14 cellular contexts compared by ENCODE assay signal in the genomic region with DNA sequence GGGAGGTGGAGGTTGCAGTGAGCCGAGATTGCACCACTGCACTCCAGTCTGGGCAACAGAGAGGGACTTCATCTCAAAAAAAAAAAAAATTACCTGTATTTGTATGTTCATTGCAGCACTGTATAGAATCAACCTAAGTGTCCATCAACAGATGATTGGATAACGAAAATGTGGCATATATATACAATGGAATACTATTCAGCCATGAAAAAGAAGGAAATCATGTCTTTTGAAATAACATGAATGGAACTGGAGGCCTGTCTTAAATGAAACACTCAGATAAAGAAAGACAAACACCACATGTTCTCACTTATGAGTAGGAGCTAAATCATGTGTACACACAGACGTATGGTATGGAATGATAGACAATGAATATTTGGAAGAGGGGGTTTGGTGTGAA.
"Had no signal": no experiment of that assay in that cellular context is flagged by ENCODE, and none has a peak within 500 bp of the region (broad histone marks: within the 10 kb centered on the region; RNA-seq: fewer than 3 reads in every experiment).

No MANE protein-coding gene starts in this region.

- H3K4me3 ChIP-seq: dorsolateral prefrontal cortex, right lobe of liver had no signal

- H3K27me3 ChIP-seq: dorsolateral prefrontal cortex, right lobe of liver had no signal

- H3K4me3 Mint-ChIP-seq: activated CD4-positive, alpha-beta memory T cell treated with anti-CD3 and anti-CD28 coated beads for 36 hours; activated T-cell treated with anti-CD3 and anti-CD28 coated beads, Interleukin-2, amount 50 U/mL, for 4 hours; endodermal cell; nephron progenitor cell had no signal

- ATAC-seq: activated naive CD4-positive, alpha-beta T cell treated with anti-CD3 and anti-CD28 coated beads, Interleukin-2, amount 50 U/mL, for 72 hours; activated T-cell treated with anti-CD3 and anti-CD28 coated beads, Interleukin-2, amount 50 U/mL, for 4 hours; right lobe of liver had no signal

- H3K36me3 ChIP-seq: right lobe of liver had no signal

- H3K9me3 Mint-ChIP-seq: activated CD4-positive, alpha-beta memory T cell treated with anti-CD3 and anti-CD28 coated beads for 36 hours; activated naive CD4-positive, alpha-beta T cell treated with anti-CD3 and anti-CD28 coated beads, Interleukin-2, amount 50 U/mL, for 72 hours; activated T-cell treated with anti-CD3 and anti-CD28 coated beads, Interleukin-2, amount 50 U/mL, for 4 hours; endodermal cell; nephron progenitor cell had no signal

- H3K4me1 ChIP-seq: right lobe of liver had no signal

- DNase-seq: activated CD4-positive, alpha-beta memory T cell treated with anti-CD3 and anti-CD28 coated beads for 36 hours; activated effector memory CD4-positive, alpha-beta T cell treated with Interleukin-2 at 50 U/mL for 16 hours; activated T-cell treated with anti-CD3 and anti-CD28 coated beads, Interleukin-2, amount 50 U/mL, for 4 hours; dorsolateral prefrontal cortex; endodermal cell; erythroblast; glutamatergic neuron; hypothalamus; nephron progenitor cell; occipital lobe; right lobe of liver; stimulated activated CD4-positive, alpha-beta T cell treated with anti-CD3 and anti-CD28 coated beads, Interleukin-1b, Interleukin-23, amount 100 ng/mL, for 48 hours had no signal

- H3K9me3 ChIP-seq: right lobe of liver had no signal

- H3K36me3 Mint-ChIP-seq: activated CD4-positive, alpha-beta memory T cell treated with anti-CD3 and anti-CD28 coated beads for 36 hours; activated naive CD4-positive, alpha-beta T cell treated with anti-CD3 and anti-CD28 coated beads, Interleukin-2, amount 50 U/mL, for 72 hours had no signal

- H3K27ac ChIP-seq: right lobe of liver, VCaP had no signal

- H3K27me3 Mint-ChIP-seq: activated CD4-positive, alpha-beta memory T cell treated with anti-CD3 and anti-CD28 coated beads for 36 hours had no signal

- H3K4me1 Mint-ChIP-seq: endodermal cell had no signal

- H3K27ac Mint-ChIP-seq: activated CD4-positive, alpha-beta memory T cell treated with anti-CD3 and anti-CD28 coated beads for 36 hours; activated naive CD4-positive, alpha-beta T cell treated with anti-CD3 and anti-CD28 coated beads, Interleukin-2, amount 50 U/mL, for 72 hours; endodermal cell; nephron progenitor cell had no signal
